24 cellular contexts compared by ENCODE assay signal in genomic region chr7:47358357-47358756, GRCh38.
DNase-seq lines count a peak whose midpoint lies in the region; ATAC-seq and TF ChIP-seq lines count a peak whose summit lies in the region.
"Had no signal": no experiment of that assay in that cellular context is flagged by ENCODE, and none has a peak within 500 bp of the region (broad histone marks: within the 10 kb centered on the region; RNA-seq: fewer than 3 reads in every experiment).

No MANE protein-coding gene starts in this region.

- no peak overlapping the region for H3K4me2 ChIP-seq in IMR-90 (ENCODE audit: low read depth, low read length)
- H3K4me2 ChIP-seq: BLaER1 had no signal

- H4K8ac ChIP-seq in IMR-90 (ENCODE audit: low read depth in 2 of 2, low read length in 2 of 2): no peak overlapping the region

- H2AK5ac ChIP-seq in IMR-90 (ENCODE audit: low read depth, low read length): peak overlapping the region; percentile 56; the same call in 1 of the 2 replicates

- TF ChIP-seq CTCF in IMR-90 (conservative IDR thresholded peaks at IDR 0.05; ENCODE audit: low read depth, low read length): no peak
- no peak for TF ChIP-seq CTCF in colonic mucosa (IDR thresholded peaks at IDR 0.05)
- no peak for TF ChIP-seq CTCF in neural crest cell (conservative IDR thresholded peaks at IDR 0.05)

- H3K4ac ChIP-seq in IMR-90 (ENCODE audit: low read depth, low read length): no peak overlapping the region

- H2AK9ac ChIP-seq in IMR-90 (replicated peaks; ENCODE audit: low read depth, low read length, poor library complexity): no peak overlapping the region

- no TSS peak for BruUV-seq in IMR-90 (replicated peaks; lab: Mats Ljungman, UMichigan)

- peak overlapping the region; percentile 35 for H3K27ac Mint-ChIP-seq in neural crest cell (ENCODE audit: unreplicated experiment)
- H3K27ac Mint-ChIP-seq: CD4-positive, CD25-positive, alpha-beta regulatory T cell had no signal

- ATAC-seq in IMR-90 (ENCODE audit: low read depth): no peak
- no peak for ATAC-seq in GM21526 (IDR thresholded peaks at IDR 0.05; ENCODE audit: low FRiP score, unreplicated experiment)
- ATAC-seq: HCT116, K562, PC-3, Right ventricle myocardium inferior, SK-N-SH treated with all-trans-retinoic acid at 6 μM for 48 hours had no signal

- CTCF ChIA-PET in IMR-90 (lab: Yijun Ruan, JAX): no interaction called here

- no peak overlapping the region for H3K4me3 Mint-ChIP-seq in neural crest cell
- H3K4me3 Mint-ChIP-seq: CD4-positive, CD25-positive, alpha-beta regulatory T cell had no signal

- peak overlapping the region; percentile 20; the same call in 1 of the 2 replicates for H3K23ac ChIP-seq in IMR-90 (ENCODE audit: low read depth, low read length)

- POLR2A ChIA-PET in IMR-90 (lab: Charles Lee; ENCODE audit: unreplicated experiment): no interaction called here

- no peak overlapping the region for H2BK20ac ChIP-seq in IMR-90 (ENCODE audit: low read depth, low read length)

- H4K91ac ChIP-seq in IMR-90 (ENCODE audit: insufficient read depth, low read depth, low read length): no peak overlapping the region

- DNase-seq in IMR-90: no peak
- DNase-seq in colonic mucosa: no peak
- DNase-seq in neural crest cell (ENCODE audit: low read depth, low spot score): no peak
- peak; percentile 23 for DNase-seq in ureter (ENCODE audit: low spot score)
- DNase-seq in hippocampal formation (lab: John Stamatoyannopoulos, UW): no peak
- no peak for DNase-seq in midbrain (lab: John Stamatoyannopoulos, UW)
- DNase-seq: CD4-positive, CD25-positive, alpha-beta regulatory T cell; DMS53; Kasumi-1; NCI-H1105; NCI-H1436 treated with DMSO at 0.1 percent for 48 hours; NCI-H2029; NCI-H446; NCI-H526; NCI-H82; NK-92 treated with Interleukin-12 subunit alpha and Interleukin-12 subunit beta, amount 100 ng/mL, for 24 hours; PC-3; SJCRH30 had no signal

- H4K20me1 ChIP-seq in IMR-90 (ENCODE audit: insufficient read depth, low read length): peaks cover 98% of the 10 kb centered on the region

- H3K79me1 ChIP-seq in IMR-90 (ENCODE audit: low read depth in 1 of 2, low read length in 2 of 2): peaks cover 53 to 96% of the 10 kb centered on the region in 2 experiments

- no peaks in the 10 kb centered on the region for H3K9me3 Mint-ChIP-seq in neural crest cell
- H3K9me3 Mint-ChIP-seq: CD4-positive, CD25-positive, alpha-beta regulatory T cell had no signal

- peaks cover 19% of the 10 kb centered on the region for H3K4me1 Mint-ChIP-seq in neural crest cell

- H3K14ac ChIP-seq in IMR-90 (replicated peaks; ENCODE audit: low read depth, low read length): no peak overlapping the region; the same call in 1 of the 2 replicates

- no peaks in the 10 kb centered on the region for H3K9me3 ChIP-seq in IMR-90 (ENCODE audit: control insufficient read depth, insufficient read depth, low read length)
- H3K9me3 ChIP-seq in colonic mucosa: no peaks in the 10 kb centered on the region
- H3K9me3 ChIP-seq: SJCRH30 had no signal

- H3K27ac ChIP-seq in IMR-90 (ENCODE audit: insufficient read depth, low read length) (no peak overlapping the region), colonic mucosa (peak overlapping the region; percentile 31)
- H3K27ac ChIP-seq: BLaER1, SJCRH30 had no signal

- intact Hi-C loops in IMR-90 (cut with micrococcal nuclease) (no loop called here), colonic mucosa (cut with DNase I) (no loop called here)

- no peak overlapping the region for H2BK15ac ChIP-seq in IMR-90 (ENCODE audit: low read depth, low read length)

- no peak overlapping the region for H3K18ac ChIP-seq in IMR-90 (ENCODE audit: low read depth, low read length)

- H3K36me3 Mint-ChIP-seq in neural crest cell (ENCODE audit: low read depth): no peaks in the 10 kb centered on the region
- H3K36me3 Mint-ChIP-seq: CD4-positive, CD25-positive, alpha-beta regulatory T cell had no signal

- H2BK5ac ChIP-seq in IMR-90 (ENCODE audit: low read depth, low read length, poor library complexity, severe bottlenecking): no peak overlapping the region

- no peak overlapping the region for H3K56ac ChIP-seq in IMR-90 (ENCODE audit: extremely low read depth, insufficient read depth, low read length)

- H3K9ac ChIP-seq in IMR-90 (ENCODE audit: low read depth, low read length) (no peak overlapping the region), colonic mucosa (ENCODE audit: low read depth in 2 of 2, low read length in 2 of 2) (no peak overlapping the region)
- H3K9ac ChIP-seq: BLaER1 had no signal

- peaks cover 18% of the 10 kb centered on the region for H3K36me3 ChIP-seq in IMR-90 (ENCODE audit: control insufficient read depth, insufficient read depth, low read length)
- H3K36me3 ChIP-seq in colonic mucosa: no peaks in the 10 kb centered on the region

- H3K4me3 ChIP-seq in IMR-90 (ENCODE audit: insufficient read depth, low read depth, low read length) (no peak overlapping the region), colonic mucosa (no peak overlapping the region)
- H3K4me3 ChIP-seq: BLaER1, K562, SJCRH30 had no signal

- 90% methylated on average over 5 of the region's 14 CpGs; no CpG with 5 or more reads in 1 of the 2 experiments for WGBS in IMR-90 (ENCODE audit: extremely low coverage in 2 of 2, insufficient read length in 1 of 2), 2 experiments

- H3K27me3 ChIP-seq in IMR-90 (ENCODE audit: control insufficient read depth, insufficient read depth, low read length) (no peaks in the 10 kb centered on the region), colonic mucosa (no peaks in the 10 kb centered on the region)
- H3K27me3 ChIP-seq: BLaER1, SJCRH30 had no signal

- dilution Hi-C loops in IMR-90 (cut with HindIII; ENCODE audit: low sequenced_read_pairs, unreplicated experiment): no loop called here

- no peaks in the 10 kb centered on the region for H3K27me3 Mint-ChIP-seq in neural crest cell (ENCODE audit: low read depth)
- H3K27me3 Mint-ChIP-seq: CD4-positive, CD25-positive, alpha-beta regulatory T cell had no signal

- no peak overlapping the region for H2AFZ ChIP-seq in IMR-90 (replicated peaks; ENCODE audit: low read length, poor library complexity)

- H3K9me1 ChIP-seq in IMR-90 (ENCODE audit: insufficient read depth, low read length): peaks cover 50% of the 10 kb centered on the region

- no peak overlapping the region for H2BK120ac ChIP-seq in IMR-90 (ENCODE audit: low read depth, low read length)

- no peak for TF ChIP-seq POLR2A in IMR-90 (IDR thresholded peaks at IDR 0.05; ENCODE audit: low read depth, low read length)

- H3K4me1 ChIP-seq in IMR-90 (ENCODE audit: control insufficient read depth, insufficient read depth, low read length): peaks cover 10% of the 10 kb centered on the region
- H3K4me1 ChIP-seq in colonic mucosa: peaks cover 17% of the 10 kb centered on the region
- H3K4me1 ChIP-seq: BLaER1 had no signal

- in situ Hi-C loops in IMR-90 (cut with MboI; ENCODE audit: low sequenced_read_pairs): no loop called here

- no peak for TF ChIP-seq RAD21 in IMR-90 (IDR thresholded peaks at IDR 0.05; ENCODE audit: low read length)

- H4K5ac ChIP-seq in IMR-90 (ENCODE audit: low read depth, low read length): no peak overlapping the region

TF ChIP-seq in IMR-90, 13 proteins besides CTCF, POLR2A, EP300 and RAD21:
- TF ChIP-seq MAFK (IDR thresholded peaks at IDR 0.05; ENCODE audit: low read depth, low read length) (no peak), FOS (IDR thresholded peaks at IDR 0.05; ENCODE audit: low read depth, low read length) (no peak), MXI1 (IDR thresholded peaks at IDR 0.05; ENCODE audit: borderline replicate concordance, low read depth, low read length) (no peak), CHD1 (IDR thresholded peaks at IDR 0.05; ENCODE audit: low read depth, low read length) (no peak), NFE2L2 (IDR thresholded peaks at IDR 0.05; ENCODE audit: low read depth, low read length) (no peak), SMC3 (IDR thresholded peaks at IDR 0.05; ENCODE audit: low read depth, low read length) (no peak), BHLHE40 (IDR thresholded peaks at IDR 0.05; ENCODE audit: low read depth, low read length) (no peak), RCOR1 (IDR thresholded peaks at IDR 0.05; ENCODE audit: insufficient replicate concordance, low read length) (no peak), CEBPB (IDR thresholded peaks at IDR 0.05; ENCODE audit: low read depth, low read length) (no peak), RFX5 (IDR thresholded peaks at IDR 0.05; ENCODE audit: low read depth, low read length) (no peak), MAZ (IDR thresholded peaks at IDR 0.05; ENCODE audit: borderline replicate concordance, low read depth, low read length) (no peak)
- TF ChIP-seq, protein P1, sequence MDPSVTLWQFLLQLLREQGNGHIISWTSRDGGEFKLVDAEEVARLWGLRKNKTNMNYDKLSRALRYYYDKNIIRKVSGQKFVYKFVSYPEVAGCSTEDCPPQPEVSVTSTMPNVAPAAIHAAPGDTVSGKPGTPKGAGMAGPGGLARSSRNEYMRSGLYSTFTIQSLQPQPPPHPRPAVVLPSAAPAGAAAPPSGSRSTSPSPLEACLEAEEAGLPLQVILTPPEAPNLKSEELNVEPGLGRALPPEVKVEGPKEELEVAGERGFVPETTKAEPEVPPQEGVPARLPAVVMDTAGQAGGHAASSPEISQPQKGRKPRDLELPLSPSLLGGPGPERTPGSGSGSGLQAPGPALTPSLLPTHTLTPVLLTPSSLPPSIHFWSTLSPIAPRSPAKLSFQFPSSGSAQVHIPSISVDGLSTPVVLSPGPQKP (IDR thresholded peaks at IDR 0.05; ENCODE audit: borderline replicate concordance, low read depth, low read length): no peak
- TF ChIP-seq, protein P2, sequence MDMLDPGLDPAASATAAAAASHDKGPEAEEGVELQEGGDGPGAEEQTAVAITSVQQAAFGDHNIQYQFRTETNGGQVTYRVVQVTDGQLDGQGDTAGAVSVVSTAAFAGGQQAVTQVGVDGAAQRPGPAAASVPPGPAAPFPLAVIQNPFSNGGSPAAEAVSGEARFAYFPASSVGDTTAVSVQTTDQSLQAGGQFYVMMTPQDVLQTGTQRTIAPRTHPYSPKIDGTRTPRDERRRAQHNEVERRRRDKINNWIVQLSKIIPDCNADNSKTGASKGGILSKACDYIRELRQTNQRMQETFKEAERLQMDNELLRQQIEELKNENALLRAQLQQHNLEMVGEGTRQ (IDR thresholded peaks at IDR 0.05; ENCODE audit: low read depth, low read length): no peak
